Comparison of ENCODE assay signal across 7 cellular contexts in genomic region chrX:71541546-71542022, GRCh38. TPM values are rescaled to one million over a fixed set of nuclear protein-coding genes. Genes with fewer than 3 reads are reported as not detected.
A peak's percentile ranks its signal among the peaks of the same experiment; 100 is the strongest.
DNase-seq lines count a peak whose midpoint lies in the region; ATAC-seq and TF ChIP-seq lines count a peak whose summit lies in the region.

No MANE protein-coding gene starts in this region.

- no peaks in the 10 kb centered on the region for H3K36me3 ChIP-seq in aorta (ENCODE audit: control insufficient read depth in 1 of 2, insufficient read depth in 2 of 2, low read length in 1 of 2)

- no peaks in the 10 kb centered on the region for H3K9me3 Mint-ChIP-seq in activated B cell treated with CpG ODN at 0.5 μM for 24 hours

- peaks cover 60% of the 10 kb centered on the region for H3K4me1 Mint-ChIP-seq in activated B cell treated with CpG ODN at 0.5 μM for 24 hours

- peak overlapping the region; percentile 45 for H3K4me3 Mint-ChIP-seq in activated B cell treated with CpG ODN at 0.5 μM for 24 hours

- intact Hi-C loops in activated B cell treated with CpG ODN at 0.5 μM for 24 hours (cut with micrococcal nuclease) (loop anchor here (1.0 kb wide), 1 partner anchor 9 kb away; no protein-coding TSS in a partner anchor), aorta (cut with DNase I) (no loop called here)

- peak overlapping the region; percentile 76 for H3K27ac Mint-ChIP-seq in activated B cell treated with CpG ODN at 0.5 μM for 24 hours

- POLR2A ChIA-PET in activated B cell treated with CpG ODN at 0.5 μM for 24 hours (lab: Charles Lee), result interaction anchor here (1.4 to 4.6 kb wide), 3 partner anchors 9 to 175 kb away, joined by 3 to 63 read pairs (median 7); partner anchors contain the start of genes OGT and TAF1

- H3K36me3 Mint-ChIP-seq in activated B cell treated with CpG ODN at 0.5 μM for 24 hours (ENCODE audit: low read depth), result peaks cover 60% of the 10 kb centered on the region

- no peaks in the 10 kb centered on the region for H3K9me3 ChIP-seq in aorta (ENCODE audit: control insufficient read depth, low read length)

- H3K27me3 Mint-ChIP-seq in activated B cell treated with CpG ODN at 0.5 μM for 24 hours, result no peaks in the 10 kb centered on the region

- 19 to 46% methylated on average over 4 of the region's 4 CpGs for WGBS in aorta, 2 donors

- peak; percentile 31 for ATAC-seq in GM18867 (IDR thresholded peaks at IDR 0.05; ENCODE audit: unreplicated experiment)
- peak; percentile 11 for ATAC-seq in HG03060 (IDR thresholded peaks at IDR 0.05; ENCODE audit: low read depth, unreplicated experiment)
- peak; percentile 59 for ATAC-seq in activated B cell treated with CpG ODN at 0.5 μM for 24 hours (ENCODE audit: low read depth)
- ATAC-seq in aorta (ENCODE audit: low FRiP score), result no peak

- peaks cover 0 to 3% of the 10 kb centered on the region in 2 donors for H3K4me1 ChIP-seq in aorta (ENCODE audit: control insufficient read depth in 1 of 2, insufficient read depth in 2 of 2, low read length in 2 of 2)

- no peak overlapping the region for H3K4me3 ChIP-seq in aorta (ENCODE audit: low read length in 2 of 2)

- no peaks in the 10 kb centered on the region for H3K27me3 ChIP-seq in aorta (ENCODE audit: control insufficient read depth in 1 of 2, insufficient read depth in 2 of 2, low read length in 1 of 2)

- DNase-seq in activated B cell treated with CpG ODN at 0.5 μM for 24 hours (no peak), kidney tubule cell (ENCODE audit: low spot score) (peak; percentile 36), NK-92 (lab: John Stamatoyannopoulos, UW; ENCODE audit: unreplicated experiment) (no peak), aorta (no peak)
- no peak for DNase-seq in activated CD4-positive, alpha-beta T cell treated with anti-CD3 and anti-CD28 coated beads, Interleukin-2, amount 50 U/mL, for 1 hour

- TF ChIP-seq CTCF in activated B cell treated with CpG ODN at 0.5 μM for 24 hours (IDR thresholded peaks at IDR 0.05), result no peak

- H3K27ac ChIP-seq in aorta (ENCODE audit: low read depth in 1 of 2, low read length in 2 of 2), result no peak overlapping the region

- CTCF ChIA-PET in activated B cell treated with CpG ODN at 0.5 μM for 24 hours (lab: Charles Lee), result interaction anchor here (2.0 kb wide), 1 partner anchor 8 kb away, joined by 4 read pairs; the partner anchor contains the start of gene OGT

RNA-seq across cellular contexts. Expression of gene OGT, which starts 8.7 kb away (rescaled TPM):
- total RNA-seq in activated B cell treated with CpG ODN at 0.5 μM for 24 hours, result 223 and 272 TPM in 2 replicates
- 100 to 1,000 TPM; 188 to 272 TPM for total RNA-seq in aorta
- 100 to 1,000 TPM in 1 of 2 donors, 10 to 100 TPM in 1; 10.1 to 107 TPM for polyA plus RNA-seq in aorta

RNA-seq across cellular contexts. Expression of gene GCNA, which starts 36.7 kb away (rescaled TPM):
- total RNA-seq in activated B cell treated with CpG ODN at 0.5 μM for 24 hours (4.1 and 4.5 TPM in 2 replicates), aorta (1 to 10 TPM; 1.9 to 4.8 TPM)
- polyA plus RNA-seq in aorta, result 1 to 10 TPM in 1 of 2 donors, under 1 TPM in 1; 0.38 to 5.4 TPM
